In genomic region chr11:74470526-74470925, GRCh38 we compare ENCODE assay signal across 21 cellular contexts. TPM values are rescaled to one million over a fixed set of nuclear protein-coding genes. Genes with fewer than 3 reads are reported as not detected.
DNase-seq lines count a peak whose midpoint lies in the region; TF ChIP-seq lines count a peak whose summit lies in the region.
"Had no signal": no experiment of that assay in that cellular context is flagged by ENCODE, and none has a peak within 500 bp of the region (broad histone marks: within the 10 kb centered on the region; RNA-seq: fewer than 3 reads in every experiment).

No MANE protein-coding gene starts in this region.

- no peaks in the 10 kb centered on the region for H3K9me2 ChIP-seq in OCI-LY7 (ENCODE audit: insufficient read depth, low read length)

- intact Hi-C loops in OCI-LY7 (cut with micrococcal nuclease; ENCODE audit: unreplicated experiment), result no loop called here

- H3K36me3 ChIP-seq in OCI-LY7 (ENCODE audit: insufficient read depth, low read length), result no peaks in the 10 kb centered on the region
- H3K36me3 ChIP-seq: vagina had no signal

- POLR2A ChIA-PET in OCI-LY7 (lab: Charles Lee), result interaction anchor here (0.9 kb wide), 1 partner anchor 8 kb away, joined by 3 read pairs; no protein-coding TSS in a partner anchor

- TF ChIP-seq CTCF in OCI-LY7 (conservative IDR thresholded peaks at IDR 0.05; ENCODE audit: low read length), result no peak

- H3K4me1 ChIP-seq in OCI-LY7 (ENCODE audit: insufficient read depth, low read length, poor library complexity, severe bottlenecking), result no peaks in the 10 kb centered on the region

- CTCF ChIA-PET in OCI-LY7 (lab: Charles Lee; ENCODE audit: unreplicated experiment), result no interaction called here

- no peak overlapping the region for H3K4me2 ChIP-seq in OCI-LY7 (ENCODE audit: low read length)

- no peak overlapping the region for H2AFZ ChIP-seq in OCI-LY7 (ENCODE audit: low read length)

- no TSS peak for BruUV-seq in OCI-LY7 (replicated peaks; lab: Mats Ljungman, UMichigan)

- peak; percentile 80 for DNase-seq in DMS 273 (lab: John Stamatoyannopoulos, UW; ENCODE audit: unreplicated experiment)
- no peak for DNase-seq in DMS 273 treated with DMSO at 0.1 percent for 48 hours (lab: John Stamatoyannopoulos, UW)
- peak; percentile 70 for DNase-seq in NCI-H1092 (lab: John Stamatoyannopoulos, UW)
- peak; percentile 74 for DNase-seq in NCI-H345 treated with DMSO at 0.1 percent for 48 hours (lab: John Stamatoyannopoulos, UW; ENCODE audit: unreplicated experiment)
- peak; percentile 23 for DNase-seq in islet precursor cell
- DNase-seq in OCI-LY7 (ENCODE audit: low spot score), result no peak
- no peak for DNase-seq in HuH-7.5 (ENCODE audit: low spot score)
- DNase-seq in T-helper 9 cell, result no peak
- DNase-seq: activated CD4-positive, alpha-beta memory T cell treated with anti-CD3 and anti-CD28 coated beads, Interleukin-2, amount 10 ng/mL, durations not matched to agents 7 days and 5 days; effector memory CD8-positive, alpha-beta T cell; erythroblast; naive thymus-derived CD4-positive, alpha-beta T cell; NK-92 treated with Interleukin-12 subunit alpha and Interleukin-12 subunit beta, amount 100 ng/mL, for 24 hours; occipital lobe; SIG-M5; stimulated activated naive CD8-positive, alpha-beta T cell treated with anti-CD3 and anti-CD28 coated beads, Interleukin-15, amount 100 ng/mL, for 72 hours had no signal

- no peak overlapping the region for H3K27ac ChIP-seq in OCI-LY7 (ENCODE audit: low read depth, low read length, poor library complexity, severe bottlenecking)
- H3K27ac ChIP-seq: 22Rv1, coronary artery, skin epidermis, vagina had no signal

- H4K20me1 ChIP-seq in OCI-LY7 (ENCODE audit: insufficient read depth, low read length), result no peaks in the 10 kb centered on the region

- no peaks in the 10 kb centered on the region for H3K9me3 ChIP-seq in OCI-LY7 (ENCODE audit: low read length)
- H3K9me3 ChIP-seq: vagina had no signal

- no peak overlapping the region for H3K4me3 ChIP-seq in OCI-LY7 (ENCODE audit: low read depth, low read length, poor library complexity, severe bottlenecking)
- H3K4me3 ChIP-seq: coronary artery, skin epidermis, vagina had no signal

- H3K79me2 ChIP-seq in OCI-LY7 (ENCODE audit: insufficient read depth, low read depth, low read length), result no peaks in the 10 kb centered on the region

RNA-seq across cellular contexts. Expression of gene KCNE3, which starts 3.2 kb away (rescaled TPM):
- not detected in 2 replicates for total RNA-seq in OCI-LY7 (2014; rRNA removed; shearing (Covaris generic))
- total RNA-seq in OCI-LY7 (2022), result not detected in 2 replicates
- total RNA-seq: activated CD4-positive, alpha-beta memory T cell treated with anti-CD3 and anti-CD28 coated beads, Interleukin-2, amount 10 ng/mL, durations not matched to agents 7 days and 5 days; activated T-helper 2 cell treated with anti-CD3 and anti-CD28 coated beads, Interferon-gamma antibody, Interleukin-2, Interleukin-4, amounts not matched to agents 10 μg/mL and 5 μg/mL and 100 μg/mL, durations not matched to agents 14 hours and 24 hours and 36 hours had no signal

RNA-seq across cellular contexts. Expression of gene LIPT2, which starts 23.0 kb away (rescaled TPM):
- 11.8 and 14.3 TPM in 2 replicates for total RNA-seq in OCI-LY7 (2014; rRNA removed; shearing (Covaris generic))
- 10.9 TPM in 2 replicates for total RNA-seq in OCI-LY7 (2022)

Comparison
In these comparisons a context has a peak if more than half of its experiments do, and no peak if none do; other contexts are left out.
1. DNase-seq: peak in DMS 273 (single experiment), NCI-H1092 (single experiment), NCI-H345 treated with DMSO at 0.1 percent for 48 hours (single experiment) and islet precursor cell (single experiment); none in DMS 273 treated with DMSO at 0.1 percent for 48 hours (single experiment), OCI-LY7 (single experiment), HuH-7.5 (single experiment) and T-helper 9 cell (single experiment).